In genomic region chr10:28571265-28571664, GRCh38 we compare ENCODE assay signal across 20 cellular contexts. TPM values are rescaled to one million over a fixed set of nuclear protein-coding genes. Genes with fewer than 3 reads are reported as not detected.
A peak's percentile ranks its signal among the peaks of the same experiment; 100 is the strongest.
DNase-seq lines count a peak whose midpoint lies in the region; ATAC-seq and TF ChIP-seq lines count a peak whose summit lies in the region.
"Had no signal": no experiment of that assay in that cellular context is flagged by ENCODE, and none has a peak within 500 bp of the region (broad histone marks: within the 10 kb centered on the region; RNA-seq: fewer than 3 reads in every experiment).

No MANE protein-coding gene starts in this region.

- TF ChIP-seq CTCF in natural killer cell (IDR thresholded peaks at IDR 0.05): no peak

- peaks cover 92% of the 10 kb centered on the region for H3K4me1 Mint-ChIP-seq in activated CD4-positive, alpha-beta T cell treated with anti-CD3 and anti-CD28 coated beads for 36 hours
- peaks cover 73 to 82% of the 10 kb centered on the region in 2 donors for H3K4me1 Mint-ChIP-seq in natural killer cell
- peaks cover 57 to 60% of the 10 kb centered on the region in 2 donors for H3K4me1 Mint-ChIP-seq in natural killer cell treated with Interleukin-12 subunit alpha and Interleukin-12 subunit beta and Interleukin-15 and Interleukin-18, amount 100 ng/mL, for 72 hours (ENCODE audit: low read depth in 2 of 2)
- peaks cover 69% of the 10 kb centered on the region for H3K4me1 Mint-ChIP-seq in central memory CD8-positive, alpha-beta T cell
- peaks cover 71% of the 10 kb centered on the region for H3K4me1 Mint-ChIP-seq in stimulated activated effector memory CD8-positive, alpha-beta T cell treated with anti-CD3 and anti-CD28 coated beads, Interleukin-12 subunit alpha, Interleukin-12 subunit beta, amount 100 ng/mL, for 72 hours

- peaks cover 39% of the 10 kb centered on the region for H3K36me3 Mint-ChIP-seq in activated CD4-positive, alpha-beta T cell treated with anti-CD3 and anti-CD28 coated beads for 36 hours (ENCODE audit: low read depth)
- H3K36me3 Mint-ChIP-seq in natural killer cell: no peaks in the 10 kb centered on the region
- peaks cover 14% of the 10 kb centered on the region for H3K36me3 Mint-ChIP-seq in natural killer cell treated with Interleukin-12 subunit alpha and Interleukin-12 subunit beta and Interleukin-15 and Interleukin-18, amount 100 ng/mL, for 72 hours
- H3K36me3 Mint-ChIP-seq in central memory CD8-positive, alpha-beta T cell (ENCODE audit: insufficient read depth): peaks cover 39% of the 10 kb centered on the region
- peaks cover 97% of the 10 kb centered on the region for H3K36me3 Mint-ChIP-seq in stimulated activated effector memory CD8-positive, alpha-beta T cell treated with anti-CD3 and anti-CD28 coated beads, Interleukin-12 subunit alpha, Interleukin-12 subunit beta, amount 100 ng/mL, for 72 hours

- ATAC-seq in activated CD4-positive, alpha-beta T cell treated with anti-CD3 and anti-CD28 coated beads for 36 hours: no peak
- ATAC-seq in natural killer cell (no peak), HG02884 (IDR thresholded peaks at IDR 0.05; ENCODE audit: unreplicated experiment) (no peak)
- ATAC-seq in natural killer cell treated with Interleukin-12 subunit alpha and Interleukin-12 subunit beta and Interleukin-15 and Interleukin-18, amount 100 ng/mL, for 72 hours: no peak
- no peak for ATAC-seq in central memory CD8-positive, alpha-beta T cell (replicated peaks; ENCODE audit: extremely low read depth, poor library complexity, severe bottlenecking)
- ATAC-seq in stimulated activated effector memory CD8-positive, alpha-beta T cell treated with anti-CD3 and anti-CD28 coated beads, Interleukin-12 subunit alpha, Interleukin-12 subunit beta, amount 100 ng/mL, for 72 hours: no peak

- H3K4me3 Mint-ChIP-seq in activated CD4-positive, alpha-beta T cell treated with anti-CD3 and anti-CD28 coated beads for 36 hours: no peak overlapping the region
- no peak overlapping the region for H3K4me3 Mint-ChIP-seq in natural killer cell
- H3K4me3 Mint-ChIP-seq in natural killer cell treated with Interleukin-12 subunit alpha and Interleukin-12 subunit beta and Interleukin-15 and Interleukin-18, amount 100 ng/mL, for 72 hours: no peak overlapping the region
- no peak overlapping the region for H3K4me3 Mint-ChIP-seq in central memory CD8-positive, alpha-beta T cell
- no peak overlapping the region for H3K4me3 Mint-ChIP-seq in stimulated activated effector memory CD8-positive, alpha-beta T cell treated with anti-CD3 and anti-CD28 coated beads, Interleukin-12 subunit alpha, Interleukin-12 subunit beta, amount 100 ng/mL, for 72 hours
- H3K4me3 Mint-ChIP-seq: CD14-positive monocyte, H9 had no signal

- H3K9me3 Mint-ChIP-seq in activated CD4-positive, alpha-beta T cell treated with anti-CD3 and anti-CD28 coated beads for 36 hours (ENCODE audit: low read depth): no peaks in the 10 kb centered on the region
- no peaks in the 10 kb centered on the region for H3K9me3 Mint-ChIP-seq in natural killer cell
- H3K9me3 Mint-ChIP-seq in natural killer cell treated with Interleukin-12 subunit alpha and Interleukin-12 subunit beta and Interleukin-15 and Interleukin-18, amount 100 ng/mL, for 72 hours: no peaks in the 10 kb centered on the region
- no peaks in the 10 kb centered on the region for H3K9me3 Mint-ChIP-seq in central memory CD8-positive, alpha-beta T cell
- H3K9me3 Mint-ChIP-seq in stimulated activated effector memory CD8-positive, alpha-beta T cell treated with anti-CD3 and anti-CD28 coated beads, Interleukin-12 subunit alpha, Interleukin-12 subunit beta, amount 100 ng/mL, for 72 hours: no peaks in the 10 kb centered on the region
- H3K9me3 Mint-ChIP-seq: CD14-positive monocyte, H9 had no signal

- CTCF ChIA-PET in activated CD4-positive, alpha-beta T cell treated with anti-CD3 and anti-CD28 coated beads for 36 hours (lab: Charles Lee): interaction anchor here (1.4 kb wide), 1 partner anchor 15 kb away, joined by 4 read pairs; no protein-coding TSS in a partner anchor

- H3K27me3 Mint-ChIP-seq in activated CD4-positive, alpha-beta T cell treated with anti-CD3 and anti-CD28 coated beads for 36 hours: no peaks in the 10 kb centered on the region
- no peaks in the 10 kb centered on the region for H3K27me3 Mint-ChIP-seq in natural killer cell (ENCODE audit: low read depth in 2 of 2)
- no peaks in the 10 kb centered on the region for H3K27me3 Mint-ChIP-seq in natural killer cell treated with Interleukin-12 subunit alpha and Interleukin-12 subunit beta and Interleukin-15 and Interleukin-18, amount 100 ng/mL, for 72 hours
- no peaks in the 10 kb centered on the region for H3K27me3 Mint-ChIP-seq in central memory CD8-positive, alpha-beta T cell

- no peak for DNase-seq in activated CD4-positive, alpha-beta T cell treated with anti-CD3 and anti-CD28 coated beads for 36 hours
- DNase-seq in activated CD4-positive, alpha-beta T cell treated with anti-CD3 and anti-CD28 coated beads, Interleukin-2, amount 50 U/mL, for 4 hours: no peak
- no peak for DNase-seq in natural killer cell
- no peak for DNase-seq in natural killer cell treated with Interleukin-12 subunit alpha and Interleukin-12 subunit beta and Interleukin-15 and Interleukin-18, amount 100 ng/mL, for 72 hours (ENCODE audit: low spot score)
- no peak for DNase-seq in central memory CD8-positive, alpha-beta T cell (ENCODE audit: low spot score in 2 of 2)
- no peak for DNase-seq in stimulated activated effector memory CD8-positive, alpha-beta T cell treated with anti-CD3 and anti-CD28 coated beads, Interleukin-12 subunit alpha, Interleukin-12 subunit beta, amount 100 ng/mL, for 72 hours (ENCODE audit: low spot score in 2 of 2)
- no peak for DNase-seq in NCI-H2171 treated with DMSO at 0.1 percent for 48 hours (lab: John Stamatoyannopoulos, UW)
- DNase-seq: DMS153, GDM1, H9, Kasumi-1, MM.1S, NCI-H1092, NCI-H146, NCI-H2029 treated with DMSO at 0.1 percent for 48 hours, NCI-H446 treated with DMSO at 0.1 percent for 48 hours, NCI-H69, Peyer's patch had no signal

- H3K27ac Mint-ChIP-seq in activated CD4-positive, alpha-beta T cell treated with anti-CD3 and anti-CD28 coated beads for 36 hours: peak overlapping the region; percentile 26
- peak overlapping the region; percentile 19 to 44 for H3K27ac Mint-ChIP-seq in natural killer cell
- H3K27ac Mint-ChIP-seq in natural killer cell treated with Interleukin-12 subunit alpha and Interleukin-12 subunit beta and Interleukin-15 and Interleukin-18, amount 100 ng/mL, for 72 hours: no peak overlapping the region
- H3K27ac Mint-ChIP-seq in central memory CD8-positive, alpha-beta T cell (ENCODE audit: low read depth): peak overlapping the region; percentile 58
- peak overlapping the region; percentile 73 for H3K27ac Mint-ChIP-seq in stimulated activated effector memory CD8-positive, alpha-beta T cell treated with anti-CD3 and anti-CD28 coated beads, Interleukin-12 subunit alpha, Interleukin-12 subunit beta, amount 100 ng/mL, for 72 hours

- POLR2A ChIA-PET in activated CD4-positive, alpha-beta T cell treated with anti-CD3 and anti-CD28 coated beads for 36 hours (lab: Charles Lee): interaction anchor here (0.6 kb wide), 1 partner anchor 57 kb away, joined by 7 read pairs; no protein-coding TSS in a partner anchor

- intact Hi-C loops in activated CD4-positive, alpha-beta T cell treated with anti-CD3 and anti-CD28 coated beads for 36 hours (cut with DNase I, micrococcal nuclease): loop anchor here in 1 of 2 experiments (5.0 kb wide), 1 partner anchor 39 kb away; the partner anchor contains the start of gene WAC
- intact Hi-C loops in natural killer cell (cut with micrococcal nuclease): no loop called here

RNA-seq across cellular contexts. Expression of gene WAC, which starts 38.3 kb away (rescaled TPM):
- total RNA-seq in activated CD4-positive, alpha-beta T cell treated with anti-CD3 and anti-CD28 coated beads for 36 hours: 100 to 1,000 TPM; 103 to 136 TPM
- total RNA-seq in natural killer cell: 100 to 1,000 TPM; 225 to 245 (median 226) TPM
- 100 to 1,000 TPM; 136 to 146 TPM for total RNA-seq in natural killer cell treated with Interleukin-12 subunit alpha and Interleukin-12 subunit beta and Interleukin-15 and Interleukin-18, amount 100 ng/mL, for 72 hours

Comparison
In these comparisons a context has a peak if more than half of its experiments do, and no peak if none do; other contexts are left out.
1. H3K27ac Mint-ChIP-seq: peak in activated CD4-positive, alpha-beta T cell treated with anti-CD3 and anti-CD28 coated beads for 36 hours (single experiment), natural killer cell (2 of 2), central memory CD8-positive, alpha-beta T cell (single experiment) and stimulated activated effector memory CD8-positive, alpha-beta T cell treated with anti-CD3 and anti-CD28 coated beads, Interleukin-12 subunit alpha, Interleukin-12 subunit beta, amount 100 ng/mL, for 72 hours (single experiment); none in natural killer cell treated with Interleukin-12 subunit alpha and Interleukin-12 subunit beta and Interleukin-15 and Interleukin-18, amount 100 ng/mL, for 72 hours (0 of 2).